ENCODE assay signal across 2 cellular contexts in the genomic region with DNA sequence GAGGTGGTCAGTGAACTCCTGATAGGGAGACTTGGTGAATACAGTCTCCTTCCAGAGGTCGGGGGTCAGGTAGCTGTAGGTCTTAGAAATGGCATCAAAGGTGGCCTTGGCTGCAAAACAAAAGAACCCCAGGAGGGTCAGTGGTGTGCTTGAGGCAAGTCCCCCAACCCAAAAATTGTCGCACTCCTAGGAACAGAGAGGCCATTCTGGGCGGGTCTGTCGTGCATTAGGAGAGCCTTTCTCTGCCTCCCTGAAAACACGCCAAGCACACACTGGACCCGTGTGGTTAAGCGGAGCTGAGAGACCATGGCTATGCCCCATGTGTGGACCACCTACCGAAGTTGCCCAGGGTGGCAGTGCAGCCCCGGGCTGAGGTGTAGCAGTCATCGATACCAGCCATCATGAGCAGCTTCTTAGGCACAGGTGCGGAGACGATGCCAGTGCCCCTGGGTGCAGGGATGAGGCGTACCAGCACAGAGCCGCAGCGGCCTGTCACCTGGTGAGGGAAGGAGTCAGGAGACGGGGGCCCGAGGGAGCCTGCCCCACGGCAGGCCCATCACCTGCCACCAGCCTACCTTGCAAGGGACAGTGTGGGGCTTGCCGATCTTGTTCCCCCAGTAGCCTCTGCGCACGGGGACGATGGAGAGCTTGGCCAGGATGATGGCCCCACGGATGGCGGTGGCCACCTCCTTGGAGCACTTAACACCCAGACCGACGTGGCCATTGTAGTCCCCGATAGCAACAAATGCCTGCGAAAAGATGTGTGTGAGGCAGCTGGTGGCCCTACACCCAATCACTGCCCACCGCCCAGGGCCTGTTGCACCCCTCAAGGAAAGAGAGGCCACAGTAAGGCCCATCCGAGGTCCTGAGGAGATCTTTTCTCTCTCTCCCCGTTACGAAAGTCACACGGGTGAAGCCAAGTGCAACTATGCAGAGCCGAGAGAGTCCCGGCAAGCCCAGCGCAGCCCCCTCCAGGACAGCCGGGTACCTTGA.
TF ChIP-seq lines count a peak whose summit lies in the region.

No MANE protein-coding gene starts in this region.

TF ChIP-seq in WTC11, 78 proteins besides CTCF, POLR2A, EP300 and RAD21:
- TF ChIP-seq FOXP1 (CRISPR knock-in tag; IDR thresholded peaks at IDR 0.05; ENCODE audit: borderline replicate concordance) (peak; percentile 53; the same call in 1 of the 2 replicates), NFATC4 (CRISPR knock-in tag; IDR thresholded peaks at IDR 0.05) (peak; percentile 11; the same call in 1 of the 2 replicates)
- TF ChIP-seq, protein P1, sequence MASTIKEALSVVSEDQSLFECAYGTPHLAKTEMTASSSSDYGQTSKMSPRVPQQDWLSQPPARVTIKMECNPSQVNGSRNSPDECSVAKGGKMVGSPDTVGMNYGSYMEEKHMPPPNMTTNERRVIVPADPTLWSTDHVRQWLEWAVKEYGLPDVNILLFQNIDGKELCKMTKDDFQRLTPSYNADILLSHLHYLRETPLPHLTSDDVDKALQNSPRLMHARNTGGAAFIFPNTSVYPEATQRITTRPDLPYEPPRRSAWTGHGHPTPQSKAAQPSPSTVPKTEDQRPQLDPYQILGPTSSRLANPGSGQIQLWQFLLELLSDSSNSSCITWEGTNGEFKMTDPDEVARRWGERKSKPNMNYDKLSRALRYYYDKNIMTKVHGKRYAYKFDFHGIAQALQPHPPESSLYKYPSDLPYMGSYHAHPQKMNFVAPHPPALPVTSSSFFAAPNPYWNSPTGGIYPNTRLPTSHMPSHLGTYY (CRISPR knock-in tag; IDR thresholded peaks at IDR 0.05), result peak; percentile 4; the same call in 1 of the 2 replicates
TF ChIP-seq in WTC11: peak in this region for 3; not testable (repeated sequence) for 75.

TF ChIP-seq in K562, 482 proteins besides CTCF, POLR2A, EP300 and RAD21:
- TF ChIP-seq, protein P2, sequence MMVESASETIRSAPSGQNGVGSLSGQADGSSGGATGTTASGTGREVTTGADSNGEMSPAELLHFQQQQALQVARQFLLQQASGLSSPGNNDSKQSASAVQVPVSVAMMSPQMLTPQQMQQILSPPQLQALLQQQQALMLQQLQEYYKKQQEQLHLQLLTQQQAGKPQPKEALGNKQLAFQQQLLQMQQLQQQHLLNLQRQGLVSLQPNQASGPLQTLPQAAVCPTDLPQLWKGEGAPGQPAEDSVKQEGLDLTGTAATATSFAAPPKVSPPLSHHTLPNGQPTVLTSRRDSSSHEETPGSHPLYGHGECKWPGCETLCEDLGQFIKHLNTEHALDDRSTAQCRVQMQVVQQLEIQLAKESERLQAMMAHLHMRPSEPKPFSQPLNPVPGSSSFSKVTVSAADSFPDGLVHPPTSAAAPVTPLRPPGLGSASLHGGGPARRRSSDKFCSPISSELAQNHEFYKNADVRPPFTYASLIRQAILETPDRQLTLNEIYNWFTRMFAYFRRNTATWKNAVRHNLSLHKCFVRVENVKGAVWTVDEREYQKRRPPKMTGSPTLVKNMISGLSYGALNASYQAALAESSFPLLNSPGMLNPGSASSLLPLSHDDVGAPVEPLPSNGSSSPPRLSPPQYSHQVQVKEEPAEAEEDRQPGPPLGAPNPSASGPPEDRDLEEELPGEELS (CRISPR knock-in tag; IDR thresholded peaks at IDR 0.05; ENCODE audit: borderline replicate concordance), result peak; percentile 36; the same call in 1 of the 2 replicates
- TF ChIP-seq, protein P3, sequence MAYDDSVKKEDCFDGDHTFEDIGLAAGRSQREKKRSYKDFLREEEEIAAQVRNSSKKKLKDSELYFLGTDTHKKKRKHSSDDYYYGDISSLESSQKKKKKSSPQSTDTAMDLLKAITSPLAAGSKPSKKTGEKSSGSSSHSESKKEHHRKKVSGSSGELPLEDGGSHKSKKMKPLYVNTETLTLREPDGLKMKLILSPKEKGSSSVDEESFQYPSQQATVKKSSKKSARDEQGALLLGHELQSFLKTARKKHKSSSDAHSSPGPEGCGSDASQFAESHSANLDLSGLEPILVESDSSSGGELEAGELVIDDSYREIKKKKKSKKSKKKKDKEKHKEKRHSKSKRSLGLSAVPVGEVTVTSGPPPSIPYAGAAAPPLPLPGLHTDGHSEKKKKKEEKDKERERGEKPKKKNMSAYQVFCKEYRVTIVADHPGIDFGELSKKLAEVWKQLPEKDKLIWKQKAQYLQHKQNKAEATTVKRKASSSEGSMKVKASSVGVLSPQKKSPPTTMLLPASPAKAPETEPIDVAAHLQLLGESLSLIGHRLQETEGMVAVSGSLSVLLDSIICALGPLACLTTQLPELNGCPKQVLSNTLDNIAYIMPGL (CRISPR knock-in tag; IDR thresholded peaks at IDR 0.05), result 0 out of 2 replicates have a peak, but pooled peaks have one; percentile 41
- TF ChIP-seq, protein P4, sequence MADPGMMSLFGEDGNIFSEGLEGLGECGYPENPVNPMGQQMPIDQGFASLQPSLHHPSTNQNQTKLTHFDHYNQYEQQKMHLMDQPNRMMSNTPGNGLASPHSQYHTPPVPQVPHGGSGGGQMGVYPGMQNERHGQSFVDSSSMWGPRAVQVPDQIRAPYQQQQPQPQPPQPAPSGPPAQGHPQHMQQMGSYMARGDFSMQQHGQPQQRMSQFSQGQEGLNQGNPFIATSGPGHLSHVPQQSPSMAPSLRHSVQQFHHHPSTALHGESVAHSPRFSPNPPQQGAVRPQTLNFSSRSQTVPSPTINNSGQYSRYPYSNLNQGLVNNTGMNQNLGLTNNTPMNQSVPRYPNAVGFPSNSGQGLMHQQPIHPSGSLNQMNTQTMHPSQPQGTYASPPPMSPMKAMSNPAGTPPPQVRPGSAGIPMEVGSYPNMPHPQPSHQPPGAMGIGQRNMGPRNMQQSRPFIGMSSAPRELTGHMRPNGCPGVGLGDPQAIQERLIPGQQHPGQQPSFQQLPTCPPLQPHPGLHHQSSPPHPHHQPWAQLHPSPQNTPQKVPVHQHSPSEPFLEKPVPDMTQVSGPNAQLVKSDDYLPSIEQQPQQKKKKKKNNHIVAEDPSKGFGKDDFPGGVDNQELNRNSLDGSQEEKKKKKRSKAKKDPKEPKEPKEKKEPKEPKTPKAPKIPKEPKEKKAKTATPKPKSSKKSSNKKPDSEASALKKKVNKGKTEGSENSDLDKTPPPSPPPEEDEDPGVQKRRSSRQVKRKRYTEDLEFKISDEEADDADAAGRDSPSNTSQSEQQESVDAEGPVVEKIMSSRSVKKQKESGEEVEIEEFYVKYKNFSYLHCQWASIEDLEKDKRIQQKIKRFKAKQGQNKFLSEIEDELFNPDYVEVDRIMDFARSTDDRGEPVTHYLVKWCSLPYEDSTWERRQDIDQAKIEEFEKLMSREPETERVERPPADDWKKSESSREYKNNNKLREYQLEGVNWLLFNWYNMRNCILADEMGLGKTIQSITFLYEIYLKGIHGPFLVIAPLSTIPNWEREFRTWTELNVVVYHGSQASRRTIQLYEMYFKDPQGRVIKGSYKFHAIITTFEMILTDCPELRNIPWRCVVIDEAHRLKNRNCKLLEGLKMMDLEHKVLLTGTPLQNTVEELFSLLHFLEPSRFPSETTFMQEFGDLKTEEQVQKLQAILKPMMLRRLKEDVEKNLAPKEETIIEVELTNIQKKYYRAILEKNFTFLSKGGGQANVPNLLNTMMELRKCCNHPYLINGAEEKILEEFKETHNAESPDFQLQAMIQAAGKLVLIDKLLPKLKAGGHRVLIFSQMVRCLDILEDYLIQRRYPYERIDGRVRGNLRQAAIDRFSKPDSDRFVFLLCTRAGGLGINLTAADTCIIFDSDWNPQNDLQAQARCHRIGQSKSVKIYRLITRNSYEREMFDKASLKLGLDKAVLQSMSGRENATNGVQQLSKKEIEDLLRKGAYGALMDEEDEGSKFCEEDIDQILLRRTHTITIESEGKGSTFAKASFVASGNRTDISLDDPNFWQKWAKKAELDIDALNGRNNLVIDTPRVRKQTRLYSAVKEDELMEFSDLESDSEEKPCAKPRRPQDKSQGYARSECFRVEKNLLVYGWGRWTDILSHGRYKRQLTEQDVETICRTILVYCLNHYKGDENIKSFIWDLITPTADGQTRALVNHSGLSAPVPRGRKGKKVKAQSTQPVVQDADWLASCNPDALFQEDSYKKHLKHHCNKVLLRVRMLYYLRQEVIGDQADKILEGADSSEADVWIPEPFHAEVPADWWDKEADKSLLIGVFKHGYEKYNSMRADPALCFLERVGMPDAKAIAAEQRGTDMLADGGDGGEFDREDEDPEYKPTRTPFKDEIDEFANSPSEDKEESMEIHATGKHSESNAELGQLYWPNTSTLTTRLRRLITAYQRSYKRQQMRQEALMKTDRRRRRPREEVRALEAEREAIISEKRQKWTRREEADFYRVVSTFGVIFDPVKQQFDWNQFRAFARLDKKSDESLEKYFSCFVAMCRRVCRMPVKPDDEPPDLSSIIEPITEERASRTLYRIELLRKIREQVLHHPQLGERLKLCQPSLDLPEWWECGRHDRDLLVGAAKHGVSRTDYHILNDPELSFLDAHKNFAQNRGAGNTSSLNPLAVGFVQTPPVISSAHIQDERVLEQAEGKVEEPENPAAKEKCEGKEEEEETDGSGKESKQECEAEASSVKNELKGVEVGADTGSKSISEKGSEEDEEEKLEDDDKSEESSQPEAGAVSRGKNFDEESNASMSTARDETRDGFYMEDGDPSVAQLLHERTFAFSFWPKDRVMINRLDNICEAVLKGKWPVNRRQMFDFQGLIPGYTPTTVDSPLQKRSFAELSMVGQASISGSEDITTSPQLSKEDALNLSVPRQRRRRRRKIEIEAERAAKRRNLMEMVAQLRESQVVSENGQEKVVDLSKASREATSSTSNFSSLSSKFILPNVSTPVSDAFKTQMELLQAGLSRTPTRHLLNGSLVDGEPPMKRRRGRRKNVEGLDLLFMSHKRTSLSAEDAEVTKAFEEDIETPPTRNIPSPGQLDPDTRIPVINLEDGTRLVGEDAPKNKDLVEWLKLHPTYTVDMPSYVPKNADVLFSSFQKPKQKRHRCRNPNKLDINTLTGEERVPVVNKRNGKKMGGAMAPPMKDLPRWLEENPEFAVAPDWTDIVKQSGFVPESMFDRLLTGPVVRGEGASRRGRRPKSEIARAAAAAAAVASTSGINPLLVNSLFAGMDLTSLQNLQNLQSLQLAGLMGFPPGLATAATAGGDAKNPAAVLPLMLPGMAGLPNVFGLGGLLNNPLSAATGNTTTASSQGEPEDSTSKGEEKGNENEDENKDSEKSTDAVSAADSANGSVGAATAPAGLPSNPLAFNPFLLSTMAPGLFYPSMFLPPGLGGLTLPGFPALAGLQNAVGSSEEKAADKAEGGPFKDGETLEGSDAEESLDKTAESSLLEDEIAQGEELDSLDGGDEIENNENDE (IDR thresholded peaks at IDR 0.05; ENCODE audit: low read depth, low read length), result peak; percentile 60
- peak; percentile 33 for TF ChIP-seq RBM39 (optimal IDR thresholded peaks at IDR 0.05; ENCODE audit: low read depth, low read length)
- TF ChIP-seq SUPT5H (IDR thresholded peaks at IDR 0.05), result peak; percentile 53
- TF ChIP-seq SNRNP70 (optimal IDR thresholded peaks at IDR 0.05; ENCODE audit: low read depth, low read length), result peak; percentile 55
- TF ChIP-seq RBFOX2 (IDR thresholded peaks at IDR 0.05; ENCODE audit: low read depth, low read length), result peak; percentile 75
- peak; percentile 72 for TF ChIP-seq POLR2G (IDR thresholded peaks at IDR 0.05; ENCODE audit: low read depth, low read length)
- TF ChIP-seq, protein P5, sequence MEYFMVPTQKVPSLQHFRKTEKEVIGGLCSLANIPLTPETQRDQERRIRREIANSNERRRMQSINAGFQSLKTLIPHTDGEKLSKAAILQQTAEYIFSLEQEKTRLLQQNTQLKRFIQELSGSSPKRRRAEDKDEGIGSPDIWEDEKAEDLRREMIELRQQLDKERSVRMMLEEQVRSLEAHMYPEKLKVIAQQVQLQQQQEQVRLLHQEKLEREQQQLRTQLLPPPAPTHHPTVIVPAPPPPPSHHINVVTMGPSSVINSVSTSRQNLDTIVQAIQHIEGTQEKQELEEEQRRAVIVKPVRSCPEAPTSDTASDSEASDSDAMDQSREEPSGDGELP (CRISPR knock-in tag; IDR thresholded peaks at IDR 0.05; ENCODE audit: borderline replicate concordance), result peak; percentile 19; the same call in 1 of the 2 replicates
- peak; percentile 9 for TF ChIP-seq KDM5B (IDR thresholded peaks at IDR 0.05; ENCODE audit: insufficient replicate concordance, low read depth, low read length)
- 0 out of 2 replicates have a peak, but pooled peaks have one; percentile 8 for TF ChIP-seq PHF8 (IDR thresholded peaks at IDR 0.05; ENCODE audit: borderline replicate concordance, low read length)
- TF ChIP-seq, protein P6, sequence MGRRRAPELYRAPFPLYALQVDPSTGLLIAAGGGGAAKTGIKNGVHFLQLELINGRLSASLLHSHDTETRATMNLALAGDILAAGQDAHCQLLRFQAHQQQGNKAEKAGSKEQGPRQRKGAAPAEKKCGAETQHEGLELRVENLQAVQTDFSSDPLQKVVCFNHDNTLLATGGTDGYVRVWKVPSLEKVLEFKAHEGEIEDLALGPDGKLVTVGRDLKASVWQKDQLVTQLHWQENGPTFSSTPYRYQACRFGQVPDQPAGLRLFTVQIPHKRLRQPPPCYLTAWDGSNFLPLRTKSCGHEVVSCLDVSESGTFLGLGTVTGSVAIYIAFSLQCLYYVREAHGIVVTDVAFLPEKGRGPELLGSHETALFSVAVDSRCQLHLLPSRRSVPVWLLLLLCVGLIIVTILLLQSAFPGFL (CRISPR knock-in tag; IDR thresholded peaks at IDR 0.05), result 0 out of 2 replicates have a peak, but pooled peaks have one; percentile 28
- TF ChIP-seq FIP1L1 (IDR thresholded peaks at IDR 0.05; ENCODE audit: low read depth, low read length, poor library complexity, severe bottlenecking), result peak; percentile 21
